Comparison of ENCODE assay signal across 16 cellular contexts in the genomic region with DNA sequence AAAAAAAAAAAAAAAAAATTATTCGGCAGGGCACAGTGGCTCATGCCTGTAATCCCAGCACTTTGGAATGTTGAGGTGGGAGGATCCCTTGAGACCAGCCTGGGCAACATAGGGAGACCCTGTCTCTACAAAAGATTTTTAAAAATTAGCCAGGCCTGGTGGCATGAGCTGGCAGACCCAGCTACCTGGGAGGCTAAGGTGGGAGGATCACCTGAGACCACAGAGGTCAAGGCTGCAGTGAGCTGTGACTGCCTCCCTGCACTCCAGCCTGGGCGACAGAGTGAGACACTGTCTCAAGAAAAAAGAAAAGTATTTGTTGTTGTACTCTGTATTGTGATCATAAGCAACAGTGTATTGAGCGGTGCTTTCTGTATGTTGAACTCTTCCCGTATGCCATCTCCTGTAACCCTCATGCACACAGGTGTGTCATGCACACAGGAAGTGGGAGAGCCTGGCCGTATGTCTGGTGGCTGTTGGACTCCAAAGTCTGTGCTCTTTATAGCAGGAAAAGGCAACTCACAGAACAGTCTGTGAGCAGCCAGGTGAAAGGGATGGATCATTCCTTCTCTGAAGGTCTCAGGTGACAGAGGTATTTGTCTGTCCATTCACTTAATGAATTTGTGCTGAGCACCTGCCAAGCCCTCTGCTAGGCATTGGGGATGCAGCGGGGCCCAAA. TPM values are rescaled to one million over a fixed set of nuclear protein-coding genes. Genes with fewer than 3 reads are reported as not detected.
DNase-seq lines count a peak whose midpoint lies in the region; ATAC-seq and TF ChIP-seq lines count a peak whose summit lies in the region.
"Had no signal": no experiment of that assay in that cellular context is flagged by ENCODE, and none has a peak within 500 bp of the region (broad histone marks: within the 10 kb centered on the region; RNA-seq: fewer than 3 reads in every experiment).

No MANE protein-coding gene starts in this region.

- peaks cover 54% of the 10 kb centered on the region for H3K4me1 ChIP-seq in PC-3 (ENCODE audit: insufficient read depth, low read length)
- peaks cover 0 to 6% of the 10 kb centered on the region in 2 donors for H3K4me1 ChIP-seq in esophagus (ENCODE audit: control insufficient read depth in 2 of 2, insufficient read depth in 2 of 2, low read length in 1 of 2)
- H3K4me1 ChIP-seq in ascending aorta, result no peaks in the 10 kb centered on the region
- H3K4me1 ChIP-seq: sigmoid colon had no signal

- no peak overlapping the region for H3K4me3 ChIP-seq in PC-3 (ENCODE audit: low read length)
- no peak overlapping the region for H3K4me3 ChIP-seq in esophagus (ENCODE audit: low read depth in 1 of 2, low read length in 2 of 2)
- no peak overlapping the region for H3K4me3 ChIP-seq in ascending aorta
- H3K4me3 ChIP-seq: cardiac muscle cell, sigmoid colon had no signal

- H3K9ac ChIP-seq in PC-3 (ENCODE audit: low read length), result 0 out of 2 replicates have a peak overlapping the region, but pooled peaks have one; percentile 69

- H4K20me1 ChIP-seq in PC-3 (ENCODE audit: low read length), result no peaks in the 10 kb centered on the region

- BruUV-seq in PC-3 (replicated peaks; lab: Mats Ljungman, UMichigan), result no TSS peak

- no peaks in the 10 kb centered on the region for H3K9me2 ChIP-seq in PC-3 (replicated peaks; ENCODE audit: low read length)

- CTCF ChIA-PET in PC-3 (lab: Charles Lee), result no interaction called here

- no peak overlapping the region for H3K4me3 Mint-ChIP-seq in stimulated activated memory B cell treated with anti-CD40 and anti-IgM and Interleukin-4, amounts not matched to agents 10 μg/mL and 1 μg/mL and 100 μg/mL, for 72 hours
- H3K4me3 Mint-ChIP-seq: stimulated activated naive CD8-positive, alpha-beta T cell treated with anti-CD3 and anti-CD28 coated beads, Interleukin-15, Interleukin-2, amounts not matched to agents 100 ng/mL and 50 ng/mL, for 24 hours had no signal

- ATAC-seq in PC-3, result peak; percentile 19
- no peak for ATAC-seq in stimulated activated memory B cell treated with anti-CD40 and anti-IgM and Interleukin-4, amounts not matched to agents 10 μg/mL and 1 μg/mL and 100 μg/mL, for 72 hours
- no peak for ATAC-seq in activated CD4-positive, CD25-positive, alpha-beta regulatory T cell treated with anti-CD3 and anti-CD28 coated beads, Interleukin-2, amount 50 U/mL, for 24 hours

- H3K9me3 ChIP-seq in PC-3 (ENCODE audit: low read length) (no peaks in the 10 kb centered on the region), esophagus (ENCODE audit: control insufficient read depth in 2 of 2, insufficient read depth in 1 of 2, low read depth in 1 of 2, low read length in 1 of 2) (no peaks in the 10 kb centered on the region), ascending aorta (no peaks in the 10 kb centered on the region)
- H3K9me3 ChIP-seq: sigmoid colon had no signal

- peaks cover 8% of the 10 kb centered on the region; the same call in 1 of the 2 replicates for H3K36me3 ChIP-seq in PC-3 (ENCODE audit: low read depth, low read length)
- H3K36me3 ChIP-seq in esophagus (ENCODE audit: control insufficient read depth in 2 of 2, insufficient read depth in 2 of 2, low read length in 1 of 2), result no peaks in the 10 kb centered on the region
- no peaks in the 10 kb centered on the region for H3K36me3 ChIP-seq in ascending aorta
- H3K36me3 ChIP-seq: cardiac muscle cell, sigmoid colon had no signal

- WGBS in esophagus, 2 donors, result 67% methylated on average over 6 of the region's 6 CpGs

- H3K36me3 Mint-ChIP-seq in stimulated activated memory B cell treated with anti-CD40 and anti-IgM and Interleukin-4, amounts not matched to agents 10 μg/mL and 1 μg/mL and 100 μg/mL, for 72 hours, result no peaks in the 10 kb centered on the region

- H3K27ac ChIP-seq in PC-3 (ENCODE audit: low read length) (peak overlapping the region; percentile 92), esophagus (ENCODE audit: low read depth in 2 of 2, low read length in 1 of 2) (peak overlapping the region; percentile 90 to 94), ascending aorta (no peak overlapping the region)
- H3K27ac ChIP-seq: cardiac muscle cell, sigmoid colon had no signal

- H3K9me3 Mint-ChIP-seq in stimulated activated memory B cell treated with anti-CD40 and anti-IgM and Interleukin-4, amounts not matched to agents 10 μg/mL and 1 μg/mL and 100 μg/mL, for 72 hours, result no peaks in the 10 kb centered on the region
- H3K9me3 Mint-ChIP-seq: stimulated activated naive CD8-positive, alpha-beta T cell treated with anti-CD3 and anti-CD28 coated beads, Interleukin-15, Interleukin-2, amounts not matched to agents 100 ng/mL and 50 ng/mL, for 24 hours had no signal

- DNase-seq in NCI-H2029 (lab: John Stamatoyannopoulos, UW) (peak; percentile 29), NCI-H2029 treated with DMSO at 0.1 percent for 48 hours (lab: John Stamatoyannopoulos, UW) (no peak), PC-3 (peak; percentile 51), NCI-H1930 (lab: John Stamatoyannopoulos, UW) (no peak), ascending aorta (ENCODE audit: low spot score in 2 of 2) (no peak)
- DNase-seq: activated effector memory CD4-positive, alpha-beta T cell treated with anti-CD3 and anti-CD28 coated beads, Interleukin-2, amount 50 U/mL, for 16 hours; COR-L47; NCI-H446; RPMI8226; sigmoid colon had no signal

- H2AFZ ChIP-seq in PC-3 (ENCODE audit: low read length), result no peak overlapping the region

- H3K27me3 ChIP-seq in PC-3 (ENCODE audit: low read length) (no peaks in the 10 kb centered on the region), esophagus (ENCODE audit: control insufficient read depth in 1 of 2, insufficient read depth in 2 of 2, low read length in 2 of 2) (no peaks in the 10 kb centered on the region), ascending aorta (no peaks in the 10 kb centered on the region)
- H3K27me3 ChIP-seq: cardiac muscle cell, sigmoid colon had no signal

- no peaks in the 10 kb centered on the region for H3F3A ChIP-seq in PC-3 (ENCODE audit: low read length, unreplicated experiment)

- POLR2A ChIA-PET in PC-3 (lab: Charles Lee; ENCODE audit: unreplicated experiment), result no interaction called here

- H3K79me2 ChIP-seq in PC-3 (ENCODE audit: low read length), result peaks cover 71% of the 10 kb centered on the region

- peak overlapping the region; percentile 11 for H3K27ac Mint-ChIP-seq in stimulated activated memory B cell treated with anti-CD40 and anti-IgM and Interleukin-4, amounts not matched to agents 10 μg/mL and 1 μg/mL and 100 μg/mL, for 72 hours

- H3K4me2 ChIP-seq in PC-3 (ENCODE audit: low read length), result peak overlapping the region; percentile 67; the same call in 1 of the 2 replicates

- H3K27me3 Mint-ChIP-seq in stimulated activated memory B cell treated with anti-CD40 and anti-IgM and Interleukin-4, amounts not matched to agents 10 μg/mL and 1 μg/mL and 100 μg/mL, for 72 hours, result no peaks in the 10 kb centered on the region

- intact Hi-C loops in PC-3 (cut with micrococcal nuclease), result no loop called here
- intact Hi-C loops in ascending aorta (cut with DNase I), result no loop called here

- TF ChIP-seq CTCF in PC-3 (conservative IDR thresholded peaks at IDR 0.05; ENCODE audit: low read depth, low read length) (no peak), ascending aorta (IDR thresholded peaks at IDR 0.05) (no peak)

- H3K4me1 Mint-ChIP-seq in stimulated activated memory B cell treated with anti-CD40 and anti-IgM and Interleukin-4, amounts not matched to agents 10 μg/mL and 1 μg/mL and 100 μg/mL, for 72 hours, result peaks cover 38% of the 10 kb centered on the region

RNA-seq across cellular contexts. Expression of gene CDH1, which starts 17.2 kb away (rescaled TPM):
- total RNA-seq in PC-3 (2014; rRNA removed) (100 and 124 TPM in 2 replicates), ascending aorta (not detected)
- polyA plus RNA-seq in esophagus, result 10 to 100 TPM; 92.0 to 96.6 TPM
- total RNA-seq: glomerular endothelial cell had no signal

Comparison
In these comparisons a context has a peak if more than half of its experiments do, and no peak if none do; other contexts are left out.
1. DNase-seq: peak in NCI-H2029 (single experiment) and PC-3 (single experiment); none in NCI-H2029 treated with DMSO at 0.1 percent for 48 hours (single experiment), NCI-H1930 (0 of 2) and ascending aorta (0 of 2).
2. H3K27ac ChIP-seq: peak in PC-3 (single experiment) and esophagus (2 of 2); none in ascending aorta (0 of 2).
3. RNA of gene CDH1, which starts 17.2 kb away (total RNA-seq): 100 to 124 TPM in PC-3; not detected in ascending aorta (single experiment); every median in the first group is over 100 times any median in the second.